In genomic region chr6:132063738-132064137, GRCh38 we compare ENCODE assay signal across 11 cellular contexts.
A peak's percentile ranks its signal among the peaks of the same experiment; 100 is the strongest.
DNase-seq lines count a peak whose midpoint lies in the region; TF ChIP-seq lines count a peak whose summit lies in the region.
"Had no signal": no experiment of that assay in that cellular context is flagged by ENCODE, and none has a peak within 500 bp of the region (broad histone marks: within the 10 kb centered on the region; RNA-seq: fewer than 3 reads in every experiment).

No MANE protein-coding gene starts in this region.

- H3K36me3 ChIP-seq in esophagus squamous epithelium = no peaks in the 10 kb centered on the region
- no peaks in the 10 kb centered on the region for H3K36me3 ChIP-seq in BE2C

- DNase-seq in AG04450 (ENCODE audit: low read depth, low spot score) (peak; percentile 47), HT1080 (ENCODE audit: low read depth) (peak; percentile 94), choroid plexus epithelial cell (ENCODE audit: low read depth) (peak; percentile 64), kidney tubule cell (ENCODE audit: low spot score) (peak; percentile 93), esophagus squamous epithelium (lab: John Stamatoyannopoulos, UW) (no peak), UCSD-AML1 (lab: John Stamatoyannopoulos, UW; ENCODE audit: unreplicated experiment) (no peak), BE2C (no peak), NCI-H1417 (lab: John Stamatoyannopoulos, UW) (no peak)
- DNase-seq: activated B cell treated with CpG ODN at 0.5 μM for 24 hours; activated naive CD4-positive, alpha-beta T cell treated with anti-CD3 and anti-CD28 coated beads for 36 hours; effector CD4-positive, alpha-beta T cell had no signal

- POLR2A ChIA-PET in AG04450 (lab: Yijun Ruan, JAX) = interaction anchor here (1.1 to 2.0 kb wide), 2 partner anchors 21 to 112 kb away, joined by 8 to 10 read pairs; partner anchors contain the start of gene CCN2

- intact Hi-C loops in esophagus squamous epithelium (cut with DNase I) = no loop called here

- 31 to 46% methylated on average over 2 of the region's 2 CpGs for WGBS in esophagus squamous epithelium, 2 donors

- TF ChIP-seq POLR2A in esophagus squamous epithelium (IDR thresholded peaks at IDR 0.05) = no peak

- CTCF ChIA-PET in AG04450 (lab: Charles Lee) = interaction anchor here (1.8 kb wide), 1 partner anchor 155 kb away, joined by 4 read pairs; no protein-coding TSS in a partner anchor

- H3K27me3 ChIP-seq in AG04450 (ENCODE audit: control insufficient read depth, insufficient read depth, low read length) (no peaks in the 10 kb centered on the region), esophagus squamous epithelium (no peaks in the 10 kb centered on the region), BE2C (no peaks in the 10 kb centered on the region)

- no peak for TF ChIP-seq CTCF in AG04450 (IDR thresholded peaks at IDR 0.05; ENCODE audit: low read depth, low read length)
- no peak for TF ChIP-seq CTCF in choroid plexus epithelial cell (conservative IDR thresholded peaks at IDR 0.05; ENCODE audit: low read depth, low read length)
- no peak for TF ChIP-seq CTCF in esophagus squamous epithelium (IDR thresholded peaks at IDR 0.05)
- no peak for TF ChIP-seq CTCF in BE2C (IDR thresholded peaks at IDR 0.05; ENCODE audit: low read depth, low read length)

- no peak overlapping the region for H3K4me3 ChIP-seq in AG04450 (ENCODE audit: low read depth, low read length)
- H3K4me3 ChIP-seq in choroid plexus epithelial cell (ENCODE audit: low read depth, low read length) = no peak overlapping the region
- H3K4me3 ChIP-seq in esophagus squamous epithelium = no peak overlapping the region
- no peak overlapping the region for H3K4me3 ChIP-seq in BE2C (ENCODE audit: low read depth, low read length)

- peaks cover 0 to 9% (median 0%) of the 10 kb centered on the region in 3 donors for H3K4me1 ChIP-seq in esophagus squamous epithelium
- H3K4me1 ChIP-seq in BE2C = no peaks in the 10 kb centered on the region

- H3K9me3 ChIP-seq in AG04450 (ENCODE audit: control insufficient read depth, insufficient read depth, low read length) (no peaks in the 10 kb centered on the region; the same call in 1 of the 2 replicates), esophagus squamous epithelium (no peaks in the 10 kb centered on the region), BE2C (no peaks in the 10 kb centered on the region)

- H3K27ac ChIP-seq in AG04450 (ENCODE audit: low read depth, low read length) (peak overlapping the region; percentile 57), esophagus squamous epithelium (peak overlapping the region in 1 of 4 donors; percentile 19)

Comparison
In these comparisons a context has a peak if more than half of its experiments do, and no peak if none do; other contexts are left out.
1. DNase-seq: peak in AG04450 (single experiment), HT1080 (single experiment), choroid plexus epithelial cell (single experiment) and kidney tubule cell (single experiment); none in esophagus squamous epithelium (single experiment), UCSD-AML1 (single experiment), BE2C (single experiment) and NCI-H1417 (0 of 3).